13 cellular contexts compared by ENCODE assay signal in genomic region chr6:139983555-139984276, GRCh38.
DNase-seq lines count a peak whose midpoint lies in the region; ATAC-seq and TF ChIP-seq lines count a peak whose summit lies in the region.
"Had no signal": no experiment of that assay in that cellular context is flagged by ENCODE, and none has a peak within 500 bp of the region (broad histone marks: within the 10 kb centered on the region; RNA-seq: fewer than 3 reads in every experiment).

No MANE protein-coding gene starts in this region.

- H3K23me2 ChIP-seq in H9 (ENCODE audit: insufficient read length, low read depth, low read length, poor library complexity, severe bottlenecking), result no peaks in the 10 kb centered on the region

- no peaks in the 10 kb centered on the region for H3K27me3 Mint-ChIP-seq in H9 (ENCODE audit: low read depth)

- H3T11ph ChIP-seq in H9 (ENCODE audit: low read length), result no peak overlapping the region

- H2BK15ac ChIP-seq in H9 (ENCODE audit: low read depth, low read length), result no peak overlapping the region

- no peak overlapping the region for H3K4me3 Mint-ChIP-seq in H9
- H3K4me3 Mint-ChIP-seq: activated CD8-positive, alpha-beta T cell treated with anti-CD3 and anti-CD28 coated beads for 36 hours; activated naive CD8-positive, alpha-beta T cell treated with anti-CD3 and anti-CD28 coated beads, Interleukin-2, amount 10 ng/mL, durations not matched to agents 7 days and 5 days; T-cell had no signal

- TF ChIP-seq CTCF in AG10803 (conservative IDR thresholded peaks at IDR 0.05; ENCODE audit: low read length), result no peak
- TF ChIP-seq CTCF in ovary (IDR thresholded peaks at IDR 0.05), result no peak
- TF ChIP-seq CTCF in H9 (conservative IDR thresholded peaks at IDR 0.05), result no peak

- H3K4ac ChIP-seq in H9 (ENCODE audit: low read depth, low read length), result no peak overlapping the region

- H2AK5ac ChIP-seq in H9 (ENCODE audit: insufficient read length, low read length), result no peak overlapping the region

- H3K79me2 ChIP-seq in H9 (ENCODE audit: insufficient read depth, low read length), result no peaks in the 10 kb centered on the region

- H3K27me3 ChIP-seq in ovary (no peaks in the 10 kb centered on the region), H9 (ENCODE audit: insufficient read depth, low read length) (no peaks in the 10 kb centered on the region)
- H3K27me3 ChIP-seq: BLaER1 treated with 17β-estradiol and CSF1 and Interleukin-3, amounts not matched to agents 10 nM and 100 nM had no signal

- H3K4me2 ChIP-seq in H9 (ENCODE audit: insufficient read depth, insufficient read length, low read length), result no peak overlapping the region
- H3K4me2 ChIP-seq: BLaER1 treated with 17β-estradiol and CSF1 and Interleukin-3, amounts not matched to agents 10 nM and 100 nM had no signal

- no peaks in the 10 kb centered on the region for H3K36me3 Mint-ChIP-seq in H9 (ENCODE audit: insufficient read depth in 1 of 3, low read depth in 3 of 3)
- H3K36me3 Mint-ChIP-seq: activated naive CD8-positive, alpha-beta T cell treated with anti-CD3 and anti-CD28 coated beads, Interleukin-2, amount 10 ng/mL, durations not matched to agents 7 days and 5 days; T-cell had no signal

- H3K14ac ChIP-seq in H9 (ENCODE audit: insufficient read depth, low read length), result no peak overlapping the region

- H2BK20ac ChIP-seq in H9 (ENCODE audit: low read depth, low read length, poor library complexity, severe bottlenecking), result no peak overlapping the region

- no peak overlapping the region for H3K56ac ChIP-seq in H9 (ENCODE audit: insufficient read length, low read depth, low read length)

- peaks cover 12% of the 10 kb centered on the region for H3K4me1 ChIP-seq in ovary (ENCODE audit: insufficient read depth)
- H3K4me1 ChIP-seq in H9 (ENCODE audit: insufficient read depth, low read length), result peaks cover 6% of the 10 kb centered on the region; the same call in 1 of the 2 replicates
- H3K4me1 ChIP-seq: BLaER1 treated with 17β-estradiol and CSF1 and Interleukin-3, amounts not matched to agents 10 nM and 100 nM had no signal

- H2BK12ac ChIP-seq in H9 (ENCODE audit: insufficient read length, low read depth, low read length), result no peak overlapping the region

- H3K36me3 ChIP-seq in SK-N-MC (ENCODE audit: insufficient read depth, low read length), result 0 out of 2 replicates have a peak, but pooled peaks cover 3% of the 10 kb centered on the region
- no peaks in the 10 kb centered on the region for H3K36me3 ChIP-seq in ovary
- H3K36me3 ChIP-seq: BLaER1 treated with 17β-estradiol and CSF1 and Interleukin-3, amounts not matched to agents 10 nM and 100 nM had no signal

- no peak overlapping the region for H2BK120ac ChIP-seq in H9 (ENCODE audit: low read depth, low read length, poor library complexity, severe bottlenecking)

- ATAC-seq in activated CD4-positive, CD25-positive, alpha-beta regulatory T cell treated with anti-CD3 and anti-CD28 coated beads, Interleukin-2, amount 50 U/mL, for 24 hours, result no peak
- ATAC-seq: activated CD8-positive, alpha-beta T cell treated with anti-CD3 and anti-CD28 coated beads for 36 hours; T-cell had no signal

- intact Hi-C loops in ovary (cut with DNase I), result loop anchor here in 1 of 4 donors (1.0 kb wide), 1 partner anchor 34 kb away; no protein-coding TSS in a partner anchor

- H3K9me3 ChIP-seq in SK-N-MC (ENCODE audit: low read depth, low read length) (no peaks in the 10 kb centered on the region), ovary (no peaks in the 10 kb centered on the region), H9 (ENCODE audit: control insufficient read depth, low read depth, low read length) (no peaks in the 10 kb centered on the region)
- H3K9me3 ChIP-seq: BLaER1 treated with 17β-estradiol and CSF1 and Interleukin-3, amounts not matched to agents 10 nM and 100 nM had no signal

- H4K5ac ChIP-seq in H9 (ENCODE audit: insufficient read length, low read depth, low read length), result no peak overlapping the region

- H3K4me1 Mint-ChIP-seq in H9, result peaks cover 28 to 32% of the 10 kb centered on the region in 2 experiments
- H3K4me1 Mint-ChIP-seq: activated naive CD8-positive, alpha-beta T cell treated with anti-CD3 and anti-CD28 coated beads, Interleukin-2, amount 10 ng/mL, durations not matched to agents 7 days and 5 days had no signal

- TF ChIP-seq POLR2A in ovary (IDR thresholded peaks at IDR 0.05), result no peak

- H3K23ac ChIP-seq in H9 (ENCODE audit: insufficient read length, low read depth, low read length), result no peak overlapping the region

- H3K9ac ChIP-seq in SK-N-MC (ENCODE audit: insufficient read length), result peak overlapping the region; percentile 63
- no peak overlapping the region for H3K9ac ChIP-seq in H9 (ENCODE audit: extremely low read depth, insufficient read length, low read length)
- H3K9ac ChIP-seq: BLaER1 treated with 17β-estradiol and CSF1 and Interleukin-3, amounts not matched to agents 10 nM and 100 nM had no signal

- H3K18ac ChIP-seq in H9 (ENCODE audit: insufficient read length, low read depth, low read length), result no peak overlapping the region

- H2AFZ ChIP-seq in H9 (ENCODE audit: low read length), result no peak overlapping the region

- TF ChIP-seq EP300 in ovary (IDR thresholded peaks at IDR 0.05), result peak; percentile 30

- no peak overlapping the region for H2BK5ac ChIP-seq in H9 (ENCODE audit: insufficient read length, low read length)

- no peak overlapping the region for H4K8ac ChIP-seq in H9 (replicated peaks; ENCODE audit: insufficient read length, low read depth, low read length)

- 15 to 19% (median 17%) methylated on average over 5 of the region's 5 CpGs for WGBS in ovary, 3 donors
- no CpG with 5 or more reads among the region's 5 CpGs for WGBS in H9 (ENCODE audit: extremely low coverage, insufficient read length, low lambda C conversion rate)

- peak overlapping the region in 1 of 3 experiments; percentile 5; a peak in 1 of 7 replicates for H3K27ac Mint-ChIP-seq in H9
- H3K27ac Mint-ChIP-seq: activated CD8-positive, alpha-beta T cell treated with anti-CD3 and anti-CD28 coated beads for 36 hours; activated naive CD8-positive, alpha-beta T cell treated with anti-CD3 and anti-CD28 coated beads, Interleukin-2, amount 10 ng/mL, durations not matched to agents 7 days and 5 days; T-cell had no signal

- peak; percentile 87 for DNase-seq in AG10803 (ENCODE audit: low read depth)
- no peak for DNase-seq in SK-N-MC (ENCODE audit: low read depth, low spot score)
- peak; percentile 55 for DNase-seq in fibroblast of peridontal ligament (ENCODE audit: extremely low read depth)
- DNase-seq in ovary, result no peak
- DNase-seq in DMS153 treated with DMSO at 0.1 percent for 48 hours (lab: John Stamatoyannopoulos, UW; ENCODE audit: unreplicated experiment), result no peak
- DNase-seq in H9, result no peak
- no peak for DNase-seq in activated CD4-positive, alpha-beta T cell treated with anti-CD3 and anti-CD28 coated beads for 1 hour
- DNase-seq: activated CD8-positive, alpha-beta T cell treated with anti-CD3 and anti-CD28 coated beads for 36 hours; activated naive CD8-positive, alpha-beta T cell treated with anti-CD3 and anti-CD28 coated beads, Interleukin-2, amount 10 ng/mL, durations not matched to agents 7 days and 5 days; NCI-H1105; T-cell had no signal

- H4K20me1 ChIP-seq in H9 (ENCODE audit: control insufficient read depth, insufficient read depth, insufficient read length), result no peaks in the 10 kb centered on the region
- H4K20me1 ChIP-seq: BLaER1 treated with 17β-estradiol and CSF1 and Interleukin-3, amounts not matched to agents 10 nM and 100 nM had no signal

- no peaks in the 10 kb centered on the region for H3K9me3 Mint-ChIP-seq in H9
- H3K9me3 Mint-ChIP-seq: activated CD8-positive, alpha-beta T cell treated with anti-CD3 and anti-CD28 coated beads for 36 hours; activated naive CD8-positive, alpha-beta T cell treated with anti-CD3 and anti-CD28 coated beads, Interleukin-2, amount 10 ng/mL, durations not matched to agents 7 days and 5 days; T-cell had no signal

- no peak overlapping the region for H3K4me3 ChIP-seq in AG10803 (ENCODE audit: low read length)
- peak overlapping the region; percentile 70 for H3K4me3 ChIP-seq in SK-N-MC
- no peak overlapping the region for H3K4me3 ChIP-seq in ovary
- H3K4me3 ChIP-seq: BLaER1 treated with 17β-estradiol and CSF1 and Interleukin-3, amounts not matched to agents 10 nM and 100 nM had no signal

- no peak overlapping the region for H4K91ac ChIP-seq in H9 (ENCODE audit: insufficient read length, low read depth, low read length)

- H3K27ac ChIP-seq in SK-N-MC (peak overlapping the region; percentile 97), ovary (peak overlapping the region in 1 of 2 donors; percentile 30), H9 (ENCODE audit: insufficient read length, low read depth, low read length) (no peak overlapping the region)
- H3K27ac ChIP-seq: BLaER1 treated with 17β-estradiol and CSF1 and Interleukin-3, amounts not matched to agents 10 nM and 100 nM had no signal

- H3K79me1 ChIP-seq in H9 (ENCODE audit: insufficient read depth, low read depth, low read length, poor library complexity, severe bottlenecking), result no peaks in the 10 kb centered on the region

Comparison
In these comparisons a context has a peak if more than half of its experiments do, and no peak if none do; other contexts are left out.
1. DNase-seq: peak in AG10803 (single experiment) and fibroblast of peridontal ligament (single experiment); none in SK-N-MC (single experiment), ovary (0 of 5), DMS153 treated with DMSO at 0.1 percent for 48 hours (single experiment), H9 (single experiment) and activated CD4-positive, alpha-beta T cell treated with anti-CD3 and anti-CD28 coated beads for 1 hour (single experiment).